In the genomic region with DNA sequence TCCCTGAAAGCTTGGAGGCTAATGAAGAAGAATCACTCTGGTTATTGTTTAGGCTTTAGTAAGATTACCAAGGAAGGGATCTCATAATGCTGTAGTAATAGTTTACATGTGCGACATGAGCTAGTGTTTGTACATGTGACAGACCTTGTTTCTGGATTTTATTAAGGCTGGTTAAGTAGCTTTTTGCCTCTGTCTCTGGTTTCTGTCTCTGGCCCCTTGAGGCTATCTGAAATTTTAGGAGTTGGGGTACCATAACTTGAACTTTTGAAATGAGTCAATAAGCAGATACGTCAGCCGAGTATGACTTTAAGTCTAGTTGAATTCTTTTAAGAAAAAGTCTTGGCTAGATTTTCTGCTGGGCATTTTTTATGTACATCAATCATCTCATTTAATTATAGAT, we compare ENCODE assay signal across 17 cellular contexts. TPM values are rescaled to one million over a fixed set of nuclear protein-coding genes. Genes with fewer than 3 reads are reported as not detected.
DNase-seq lines count a peak whose midpoint lies in the region; ATAC-seq and TF ChIP-seq lines count a peak whose summit lies in the region.
"Had no signal": no experiment of that assay in that cellular context is flagged by ENCODE, and none has a peak within 500 bp of the region (broad histone marks: within the 10 kb centered on the region; RNA-seq: fewer than 3 reads in every experiment).

No MANE protein-coding gene starts in this region.

- H3K9ac ChIP-seq in Karpas-422 (ENCODE audit: low read length): no peak overlapping the region

- H3K4me2 ChIP-seq in Karpas-422 (ENCODE audit: low read depth, low read length, poor library complexity, severe bottlenecking): no peak overlapping the region

- H3K4me3 ChIP-seq in GM06990 (replicated peaks; ENCODE audit: low read depth, low read length) (no peak overlapping the region), Karpas-422 (ENCODE audit: low read length) (no peak overlapping the region)
- H3K4me3 ChIP-seq: Peyer's patch had no signal

- no peaks in the 10 kb centered on the region for H3K9me3 Mint-ChIP-seq in WTC11
- H3K9me3 Mint-ChIP-seq in memory B cell: no peaks in the 10 kb centered on the region
- no peaks in the 10 kb centered on the region for H3K9me3 Mint-ChIP-seq in natural killer cell treated with Interleukin-12 subunit alpha and Interleukin-12 subunit beta and Interleukin-15 and Interleukin-18, amount 100 ng/mL, for 72 hours

- H3K27me3 Mint-ChIP-seq in WTC11 (ENCODE audit: low read depth) (no peaks in the 10 kb centered on the region), memory B cell (no peaks in the 10 kb centered on the region)
- H3K27me3 Mint-ChIP-seq in natural killer cell treated with Interleukin-12 subunit alpha and Interleukin-12 subunit beta and Interleukin-15 and Interleukin-18, amount 100 ng/mL, for 72 hours: no peaks in the 10 kb centered on the region

- peaks cover 100% of the 10 kb centered on the region for H3K79me2 ChIP-seq in Karpas-422 (ENCODE audit: low read length)

- H3K4me3 Mint-ChIP-seq in WTC11 (no peak overlapping the region), memory B cell (no peak overlapping the region)
- no peak overlapping the region for H3K4me3 Mint-ChIP-seq in natural killer cell treated with Interleukin-12 subunit alpha and Interleukin-12 subunit beta and Interleukin-15 and Interleukin-18, amount 100 ng/mL, for 72 hours

- H3K4me1 Mint-ChIP-seq in WTC11 (peaks cover 10% of the 10 kb centered on the region), memory B cell (peaks cover 26% of the 10 kb centered on the region)
- H3K4me1 Mint-ChIP-seq in natural killer cell treated with Interleukin-12 subunit alpha and Interleukin-12 subunit beta and Interleukin-15 and Interleukin-18, amount 100 ng/mL, for 72 hours (ENCODE audit: low read depth in 2 of 2): peaks cover 3 to 9% of the 10 kb centered on the region in 2 donors

- H3K27ac Mint-ChIP-seq in WTC11: 0 out of 2 replicates have a peak overlapping the region, but pooled peaks have one; percentile 16
- peak overlapping the region; percentile 28 for H3K27ac Mint-ChIP-seq in memory B cell
- H3K27ac Mint-ChIP-seq in natural killer cell treated with Interleukin-12 subunit alpha and Interleukin-12 subunit beta and Interleukin-15 and Interleukin-18, amount 100 ng/mL, for 72 hours: no peak overlapping the region

- peaks cover 11% of the 10 kb centered on the region; the same call in 1 of the 2 replicates for H4K20me1 ChIP-seq in Karpas-422 (ENCODE audit: insufficient read depth, low read depth, low read length)

- H3K36me3 ChIP-seq in GM06990 (ENCODE audit: control insufficient read depth, insufficient read depth, low read length): no peaks in the 10 kb centered on the region
- H3K36me3 ChIP-seq in Karpas-422 (ENCODE audit: insufficient read depth, low read length): peaks cover 6% of the 10 kb centered on the region; the same call in 1 of the 2 replicates
- H3K36me3 ChIP-seq: Peyer's patch had no signal

- DNase-seq in GM06990 (ENCODE audit: extremely low read depth, insufficient read length) (peak; percentile 22), Karpas-422 (no peak), WTC11 (ENCODE audit: low spot score) (no peak), memory B cell (ENCODE audit: low spot score in 2 of 2) (no peak), DMS79 treated with DMSO at 0.1 percent for 48 hours (lab: John Stamatoyannopoulos, UW) (no peak)
- DNase-seq in natural killer cell treated with Interleukin-12 subunit alpha and Interleukin-12 subunit beta and Interleukin-15 and Interleukin-18, amount 100 ng/mL, for 72 hours (ENCODE audit: low spot score): no peak
- DNase-seq: AML-193, Calu3, DMS79, GDM1, NCI-H1436 treated with DMSO at 0.1 percent for 48 hours, NCI-H748 treated with DMSO at 0.1 percent for 48 hours, Right ventricle myocardium superior had no signal

- H3K4me1 ChIP-seq in Karpas-422 (ENCODE audit: low read length): peaks cover 65% of the 10 kb centered on the region

- no peak for TF ChIP-seq CTCF in GM06990 (IDR thresholded peaks at IDR 0.05; ENCODE audit: insufficient read depth, low read length, poor library complexity, severe bottlenecking)
- no peak for TF ChIP-seq CTCF in WTC11 (IDR thresholded peaks at IDR 0.05)

- ATAC-seq in WTC11: no peak
- no peak for ATAC-seq in memory B cell (ENCODE audit: low read depth)
- no peak for ATAC-seq in HG03108 (IDR thresholded peaks at IDR 0.05; ENCODE audit: unreplicated experiment)
- no peak for ATAC-seq in GM21619 (IDR thresholded peaks at IDR 0.05; ENCODE audit: unreplicated experiment)
- no peak for ATAC-seq in natural killer cell treated with Interleukin-12 subunit alpha and Interleukin-12 subunit beta and Interleukin-15 and Interleukin-18, amount 100 ng/mL, for 72 hours

- POLR2A ChIA-PET in WTC11 (lab: Charles Lee): no interaction called here

- H2AFZ ChIP-seq in Karpas-422 (ENCODE audit: low read length): no peak overlapping the region

- H3K27ac ChIP-seq in Karpas-422 (ENCODE audit: low read length): peak overlapping the region; percentile 59
- H3K27ac ChIP-seq: HL-60, Peyer's patch had no signal

- H3K27me3 ChIP-seq in GM06990 (replicated peaks; ENCODE audit: control insufficient read depth, insufficient read depth, low read length) (no peaks in the 10 kb centered on the region), Karpas-422 (ENCODE audit: low read length) (no peaks in the 10 kb centered on the region)
- H3K27me3 ChIP-seq: Peyer's patch had no signal

- no peaks in the 10 kb centered on the region for H3K9me3 ChIP-seq in Karpas-422 (ENCODE audit: low read length)
- H3K9me3 ChIP-seq: Peyer's patch had no signal

- H3K36me3 Mint-ChIP-seq in WTC11 (no peaks in the 10 kb centered on the region), memory B cell (peaks cover 2% of the 10 kb centered on the region)
- no peaks in the 10 kb centered on the region for H3K36me3 Mint-ChIP-seq in natural killer cell treated with Interleukin-12 subunit alpha and Interleukin-12 subunit beta and Interleukin-15 and Interleukin-18, amount 100 ng/mL, for 72 hours

- H3K9me2 ChIP-seq in Karpas-422 (replicated peaks; ENCODE audit: insufficient read depth, low read length): no peaks in the 10 kb centered on the region

- CTCF ChIA-PET in WTC11 (lab: Charles Lee): interaction anchor here (0.6 kb wide), 1 partner anchor 35 kb away, joined by 3 read pairs; no protein-coding TSS in a partner anchor

TF ChIP-seq in WTC11, 78 proteins besides CTCF, POLR2A, EP300 and RAD21 (continues in another document):
- TF ChIP-seq, protein P1, sequence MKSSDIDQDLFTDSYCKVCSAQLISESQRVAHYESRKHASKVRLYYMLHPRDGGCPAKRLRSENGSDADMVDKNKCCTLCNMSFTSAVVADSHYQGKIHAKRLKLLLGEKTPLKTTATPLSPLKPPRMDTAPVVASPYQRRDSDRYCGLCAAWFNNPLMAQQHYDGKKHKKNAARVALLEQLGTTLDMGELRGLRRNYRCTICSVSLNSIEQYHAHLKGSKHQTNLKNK (CRISPR knock-in tag; IDR thresholded peaks at IDR 0.05): no peak
- TF ChIP-seq ZNF671 (CRISPR knock-in tag; IDR thresholded peaks at IDR 0.05) (no peak), CREM (CRISPR knock-in tag; IDR thresholded peaks at IDR 0.05) (no peak), SP1 (CRISPR knock-in tag; conservative IDR thresholded peaks at IDR 0.05) (no peak), ZNF121 (CRISPR knock-in tag; IDR thresholded peaks at IDR 0.05) (no peak)
- TF ChIP-seq, protein P2, sequence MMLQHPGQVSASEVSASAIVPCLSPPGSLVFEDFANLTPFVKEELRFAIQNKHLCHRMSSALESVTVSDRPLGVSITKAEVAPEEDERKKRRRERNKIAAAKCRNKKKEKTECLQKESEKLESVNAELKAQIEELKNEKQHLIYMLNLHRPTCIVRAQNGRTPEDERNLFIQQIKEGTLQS (CRISPR knock-in tag; conservative IDR thresholded peaks at IDR 0.05): no peak
- TF ChIP-seq, protein P3, sequence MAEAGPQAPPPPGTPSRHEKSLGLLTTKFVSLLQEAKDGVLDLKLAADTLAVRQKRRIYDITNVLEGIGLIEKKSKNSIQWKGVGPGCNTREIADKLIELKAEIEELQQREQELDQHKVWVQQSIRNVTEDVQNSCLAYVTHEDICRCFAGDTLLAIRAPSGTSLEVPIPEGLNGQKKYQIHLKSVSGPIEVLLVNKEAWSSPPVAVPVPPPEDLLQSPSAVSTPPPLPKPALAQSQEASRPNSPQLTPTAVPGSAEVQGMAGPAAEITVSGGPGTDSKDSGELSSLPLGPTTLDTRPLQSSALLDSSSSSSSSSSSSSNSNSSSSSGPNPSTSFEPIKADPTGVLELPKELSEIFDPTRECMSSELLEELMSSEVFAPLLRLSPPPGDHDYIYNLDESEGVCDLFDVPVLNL (CRISPR knock-in tag; IDR thresholded peaks at IDR 0.05; ENCODE audit: borderline replicate concordance, low read depth): no peak

RNA-seq across cellular contexts. Expression of a gene that starts 9.5 kb away (rescaled TPM):
- total RNA-seq in Karpas-422 (2014; rRNA removed; shearing (Covaris generic); ENCODE audit: low replicate concordance): 47.6 and 54.8 TPM in 2 replicates
- total RNA-seq in WTC11 (2021): 22.1 to 23.8 TPM (median 23.5 TPM) in 3 replicates
- total RNA-seq in natural killer cell treated with Interleukin-12 subunit alpha and Interleukin-12 subunit beta and Interleukin-15 and Interleukin-18, amount 100 ng/mL, for 72 hours: 10 to 100 TPM; 11.6 to 12.2 TPM

RNA-seq across cellular contexts. Expression of a gene that starts 55.8 kb away (rescaled TPM):
- total RNA-seq in Karpas-422 (2014; rRNA removed; shearing (Covaris generic); ENCODE audit: low replicate concordance): 51.4 and 85.6 TPM in 2 replicates
- 5.3 to 6.3 TPM (median 6.2 TPM) in 3 replicates for total RNA-seq in WTC11 (2021)
- total RNA-seq in natural killer cell treated with Interleukin-12 subunit alpha and Interleukin-12 subunit beta and Interleukin-15 and Interleukin-18, amount 100 ng/mL, for 72 hours: 1 to 10 TPM; 1.1 to 1.5 TPM

Comparison
In these comparisons a context has a peak if more than half of its experiments do, and no peak if none do; other contexts are left out.
1. H3K27ac Mint-ChIP-seq: peak in WTC11 (single experiment) and memory B cell (single experiment); none in natural killer cell treated with Interleukin-12 subunit alpha and Interleukin-12 subunit beta and Interleukin-15 and Interleukin-18, amount 100 ng/mL, for 72 hours (0 of 2).